Comparison of ENCODE assay signal across 1 cellular context in the genomic region with DNA sequence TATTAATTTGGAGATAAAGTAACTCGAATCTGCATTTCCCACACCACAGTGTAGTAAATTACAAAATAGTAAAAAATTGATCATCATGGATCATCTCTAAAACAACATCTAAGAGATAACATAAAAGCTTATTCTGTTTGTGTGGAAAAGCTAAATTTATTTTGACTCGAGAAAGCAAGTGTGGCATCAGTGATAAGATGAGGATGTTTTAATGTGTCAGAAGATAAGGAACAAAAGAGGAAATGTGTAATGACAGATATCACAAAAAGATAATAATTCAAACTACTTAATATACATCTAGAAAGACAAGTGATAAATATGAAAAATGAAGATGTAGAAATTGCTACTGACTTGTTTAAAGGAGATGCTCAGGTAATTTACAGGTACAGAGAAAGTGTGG.
TF ChIP-seq lines count a peak whose summit lies in the region.

No MANE protein-coding gene starts in this region.

TF ChIP-seq in GM12878, 131 proteins besides CTCF, POLR2A, EP300 and RAD21 (continued from another document):
- TF ChIP-seq, protein P1, sequence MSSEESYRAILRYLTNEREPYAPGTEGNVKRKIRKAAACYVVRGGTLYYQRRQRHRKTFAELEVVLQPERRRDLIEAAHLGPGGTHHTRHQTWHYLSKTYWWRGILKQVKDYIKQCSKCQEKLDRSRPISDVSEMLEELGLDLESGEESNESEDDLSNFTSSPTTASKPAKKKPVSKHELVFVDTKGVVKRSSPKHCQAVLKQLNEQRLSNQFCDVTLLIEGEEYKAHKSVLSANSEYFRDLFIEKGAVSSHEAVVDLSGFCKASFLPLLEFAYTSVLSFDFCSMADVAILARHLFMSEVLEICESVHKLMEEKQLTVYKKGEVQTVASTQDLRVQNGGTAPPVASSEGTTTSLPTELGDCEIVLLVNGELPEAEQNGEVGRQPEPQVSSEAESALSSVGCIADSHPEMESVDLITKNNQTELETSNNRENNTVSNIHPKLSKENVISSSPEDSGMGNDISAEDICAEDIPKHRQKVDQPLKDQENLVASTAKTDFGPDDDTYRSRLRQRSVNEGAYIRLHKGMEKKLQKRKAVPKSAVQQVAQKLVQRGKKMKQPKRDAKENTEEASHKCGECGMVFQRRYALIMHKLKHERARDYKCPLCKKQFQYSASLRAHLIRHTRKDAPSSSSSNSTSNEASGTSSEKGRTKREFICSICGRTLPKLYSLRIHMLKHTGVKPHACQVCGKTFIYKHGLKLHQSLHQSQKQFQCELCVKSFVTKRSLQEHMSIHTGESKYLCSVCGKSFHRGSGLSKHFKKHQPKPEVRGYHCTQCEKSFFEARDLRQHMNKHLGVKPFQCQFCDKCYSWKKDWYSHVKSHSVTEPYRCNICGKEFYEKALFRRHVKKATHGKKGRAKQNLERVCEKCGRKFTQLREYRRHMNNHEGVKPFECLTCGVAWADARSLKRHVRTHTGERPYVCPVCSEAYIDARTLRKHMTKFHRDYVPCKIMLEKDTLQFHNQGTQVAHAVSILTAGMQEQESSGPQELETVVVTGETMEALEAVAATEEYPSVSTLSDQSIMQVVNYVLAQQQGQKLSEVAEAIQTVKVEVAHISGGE (CRISPR knock-in tag; IDR thresholded peaks at IDR 0.05) = no peak
- TF ChIP-seq EED (IDR thresholded peaks at IDR 0.05; ENCODE audit: low read depth) = no peak
- no peak for TF ChIP-seq PAX8 (IDR thresholded peaks at IDR 0.05)
- no peak for TF ChIP-seq BCLAF1 (IDR thresholded peaks at IDR 0.05)
- no peak for TF ChIP-seq BCL11A (IDR thresholded peaks at IDR 0.05; ENCODE audit: low read depth, low read length)
- TF ChIP-seq NFIC (IDR thresholded peaks at IDR 0.05; ENCODE audit: low read depth, low read length) = no peak
- no peak for TF ChIP-seq GABPA (IDR thresholded peaks at IDR 0.05; ENCODE audit: low read depth)
- no peak for TF ChIP-seq POLR2AphosphoS2 (IDR thresholded peaks at IDR 0.05; ENCODE audit: low read depth, low read length)
- no peak for TF ChIP-seq BACH1 (IDR thresholded peaks at IDR 0.05; ENCODE audit: borderline replicate concordance)
